Comparison of ENCODE assay signal across 9 cellular contexts in genomic region chr5:120463026-120463770, GRCh38. TPM values are rescaled to one million over a fixed set of nuclear protein-coding genes. Genes with fewer than 3 reads are reported as not detected.
DNase-seq lines count a peak whose midpoint lies in the region; ATAC-seq and TF ChIP-seq lines count a peak whose summit lies in the region.
"Had no signal": no experiment of that assay in that cellular context is flagged by ENCODE, and none has a peak within 500 bp of the region (broad histone marks: within the 10 kb centered on the region; RNA-seq: fewer than 3 reads in every experiment).

No MANE protein-coding gene starts in this region.

- peak overlapping the region; percentile 63; the same call in 1 of the 2 replicates for H3K9ac ChIP-seq in ES-I3 (ENCODE audit: low read depth, low read length)
- no peak overlapping the region for H3K9ac ChIP-seq in endodermal cell (ENCODE audit: extremely low read depth, low read length, poor library complexity, severe bottlenecking)
- H3K9ac ChIP-seq in parathyroid adenoma, result no peak overlapping the region

- WGBS in endodermal cell (ENCODE audit: insufficient coverage in 1 of 2, insufficient read length in 1 of 2), 2 experiments, result 78 to 85% methylated on average over 3 to 6 of the region's 6 CpGs
- WGBS in body of pancreas, 2 donors, result 48 to 69% methylated on average over 6 of the region's 6 CpGs

- no peaks in the 10 kb centered on the region for H3K79me2 ChIP-seq in parathyroid adenoma

- H3K4me1 Mint-ChIP-seq in endodermal cell, result peaks cover 5% of the 10 kb centered on the region

- no peaks in the 10 kb centered on the region for H3K36me3 ChIP-seq in ES-I3 (ENCODE audit: insufficient read depth, low read length)
- no peaks in the 10 kb centered on the region for H3K36me3 ChIP-seq in endodermal cell (ENCODE audit: control insufficient read depth, insufficient read depth, low read length)
- no peaks in the 10 kb centered on the region for H3K36me3 ChIP-seq in parathyroid adenoma (ENCODE audit: control insufficient read depth, insufficient read depth, low read length)
- H3K36me3 ChIP-seq in brain microvascular endothelial cell (replicated peaks), result no peaks in the 10 kb centered on the region
- no peaks in the 10 kb centered on the region for H3K36me3 ChIP-seq in body of pancreas (replicated peaks in 1 of 2; ENCODE audit: insufficient read depth in 1 of 2, low read depth in 2 of 2)

- H2AFZ ChIP-seq in parathyroid adenoma, result no peak overlapping the region

- peaks cover 58% of the 10 kb centered on the region for H3K27me3 ChIP-seq in endodermal cell (ENCODE audit: control insufficient read depth, insufficient read depth, low read length, poor library complexity, severe bottlenecking)
- no peaks in the 10 kb centered on the region for H3K27me3 ChIP-seq in parathyroid adenoma (ENCODE audit: control insufficient read depth, insufficient read depth, low read length)
- no peaks in the 10 kb centered on the region for H3K27me3 ChIP-seq in brain microvascular endothelial cell (replicated peaks)
- H3K27me3 ChIP-seq in body of pancreas, result no peaks in the 10 kb centered on the region

- H3K4me3 Mint-ChIP-seq in endodermal cell, result peak overlapping the region; percentile 65

- H3K27me3 Mint-ChIP-seq in endodermal cell (ENCODE audit: insufficient read depth), result peaks cover 61% of the 10 kb centered on the region

- H3K27ac Mint-ChIP-seq in endodermal cell, result no peak overlapping the region

- peak overlapping the region; percentile 86 for H3K4me2 ChIP-seq in parathyroid adenoma (ENCODE audit: low read length)

- DNase-seq in NB4 (ENCODE audit: low read depth), result peak; percentile 50
- DNase-seq in endodermal cell, result no peak
- DNase-seq in brain microvascular endothelial cell, result no peak
- no peak for DNase-seq in NCI-H510A treated with DMSO at 0.1 percent for 48 hours (lab: John Stamatoyannopoulos, UW)
- DNase-seq in body of pancreas, result no peak
- DNase-seq in activated CD4-positive, alpha-beta T cell treated with anti-CD3 and anti-CD28 coated beads, Interleukin-2, amount 50 U/mL, for 1 hour, result no peak
- DNase-seq: foreskin melanocyte had no signal

- no peak overlapping the region for H3K4me3 ChIP-seq in NB4 (ENCODE audit: low read depth, low read length)
- H3K4me3 ChIP-seq in endodermal cell (ENCODE audit: low read length), result peak overlapping the region; percentile 82
- peak overlapping the region; percentile 32 for H3K4me3 ChIP-seq in parathyroid adenoma (ENCODE audit: low read depth, low read length)
- no peak overlapping the region for H3K4me3 ChIP-seq in brain microvascular endothelial cell (ENCODE audit: low read depth, low read length)
- H3K4me3 ChIP-seq in body of pancreas, result no peak overlapping the region

- H3K9me3 ChIP-seq in ES-I3 (ENCODE audit: control insufficient read depth, insufficient read depth, low read length), result no peaks in the 10 kb centered on the region
- no peaks in the 10 kb centered on the region for H3K9me3 ChIP-seq in endodermal cell (ENCODE audit: control insufficient read depth, low read length)
- no peaks in the 10 kb centered on the region for H3K9me3 ChIP-seq in parathyroid adenoma (ENCODE audit: control insufficient read depth, low read length)
- no peaks in the 10 kb centered on the region for H3K9me3 ChIP-seq in body of pancreas

- in situ Hi-C loops in brain microvascular endothelial cell (cut with HindIII; ENCODE audit: low pct_ligation_motif_present, low sequenced_read_pairs), result no loop called here

- H3K4me1 ChIP-seq in ES-I3 (ENCODE audit: insufficient read depth, low read length) (no peaks in the 10 kb centered on the region; the same call in 1 of the 2 replicates), endodermal cell (ENCODE audit: control insufficient read depth, insufficient read depth, low read length) (no peaks in the 10 kb centered on the region), parathyroid adenoma (no peaks in the 10 kb centered on the region), body of pancreas (peaks cover 19% of the 10 kb centered on the region)

- no peak overlapping the region for H3K27ac ChIP-seq in endodermal cell (ENCODE audit: low read depth, low read length)
- H3K27ac ChIP-seq in parathyroid adenoma, result no peak overlapping the region
- no peak overlapping the region for H3K27ac ChIP-seq in brain microvascular endothelial cell
- no peak overlapping the region for H3K27ac ChIP-seq in body of pancreas

- no peak for ATAC-seq in body of pancreas

- H3K9me3 Mint-ChIP-seq in endodermal cell, result no peaks in the 10 kb centered on the region

- no peaks in the 10 kb centered on the region for H3K36me3 Mint-ChIP-seq in endodermal cell (ENCODE audit: low read depth)

- TF ChIP-seq CTCF in NB4 (IDR thresholded peaks at IDR 0.05; ENCODE audit: low read depth, low read length), result no peak
- TF ChIP-seq CTCF in endodermal cell (conservative IDR thresholded peaks at IDR 0.05), result no peak
- TF ChIP-seq CTCF in parathyroid adenoma (IDR thresholded peaks at IDR 0.05), result no peak
- TF ChIP-seq CTCF in brain microvascular endothelial cell (IDR thresholded peaks at IDR 0.05; ENCODE audit: low read depth, low read length, missing control alignments), result no peak
- TF ChIP-seq CTCF in body of pancreas (IDR thresholded peaks at IDR 0.05), result no peak

- intact Hi-C loops in body of pancreas (cut with DNase I), result no loop called here

- TF ChIP-seq POLR2A in NB4 (IDR thresholded peaks at IDR 0.05; ENCODE audit: extremely low read depth, insufficient read length) (no peak), body of pancreas (IDR thresholded peaks at IDR 0.05) (no peak)

RNA-seq across cellular contexts. Expression of gene PRR16, which starts 0.9 kb away (rescaled TPM):
- total RNA-seq in endodermal cell (under 1 TPM; 0.53 to 0.64 TPM), body of pancreas (under 1 TPM; 0.78 to 0.99 TPM)
- polyA plus RNA-seq in endodermal cell (2013, experiment 1 of 2), result 0.96 TPM
- 0.62 TPM for polyA plus RNA-seq in endodermal cell (2013, experiment 2 of 2)

Comparison
In these comparisons a context has a peak if more than half of its experiments do, and no peak if none do; other contexts are left out.
1. H3K4me3 ChIP-seq: peak in endodermal cell (single experiment) and parathyroid adenoma (single experiment); none in NB4 (single experiment), brain microvascular endothelial cell (single experiment) and body of pancreas (0 of 2).